Comparison of ENCODE assay signal across 12 cellular contexts in genomic region chr22:37842015-37842793, GRCh38. TPM values are rescaled to one million over a fixed set of nuclear protein-coding genes. Genes with fewer than 3 reads are reported as not detected.
DNase-seq lines count a peak whose midpoint lies in the region; ATAC-seq and TF ChIP-seq lines count a peak whose summit lies in the region.
"Had no signal": no experiment of that assay in that cellular context is flagged by ENCODE, and none has a peak within 500 bp of the region (broad histone marks: within the 10 kb centered on the region; RNA-seq: fewer than 3 reads in every experiment).

No MANE protein-coding gene starts in this region.

- no peaks in the 10 kb centered on the region for H3K9me2 ChIP-seq in GM23338 (ENCODE audit: insufficient read depth)

- CTCF ChIA-PET in A673 (lab: Charles Lee) = interaction anchor here (0.5 kb wide), 1 partner anchor 25 kb away, joined by 3 read pairs; no protein-coding TSS in a partner anchor

- peaks cover 7% of the 10 kb centered on the region for H3K27me3 Mint-ChIP-seq in GM23338 (ENCODE audit: insufficient read depth, low read depth, poor library complexity)
- no peaks in the 10 kb centered on the region for H3K27me3 Mint-ChIP-seq in activated T-helper 17 cell treated with anti-CD3 and anti-CD28 coated beads, Interleukin-2, amount 50 U/mL, for 72 hours

- no peak overlapping the region for H2AFZ ChIP-seq in GM23338

- POLR2A ChIA-PET in A673 (lab: Charles Lee; ENCODE audit: low non-redundant PET) = no interaction called here

- DNase-seq in A673 (ENCODE audit: low spot score) = no peak
- no peak for DNase-seq in GM23338 (ENCODE audit: low spot score)
- peak; percentile 29 for DNase-seq in left kidney (ENCODE audit: low read depth, low spot score)
- no peak for DNase-seq in NCI-H345 (lab: John Stamatoyannopoulos, UW)
- DNase-seq in DMS153 (lab: John Stamatoyannopoulos, UW) = no peak
- no peak for DNase-seq in stimulated activated naive CD4-positive, alpha-beta T cell treated with Interleukin-2 at 50 U/mL for 16 hours (lab: John Stamatoyannopoulos, UW)
- DNase-seq: DMS53, left lung had no signal

- peaks cover 11% of the 10 kb centered on the region; the same call in 2 of the 3 replicates for H3K9me3 Mint-ChIP-seq in GM23338
- H3K9me3 Mint-ChIP-seq in activated T-helper 17 cell treated with anti-CD3 and anti-CD28 coated beads, Interleukin-2, amount 50 U/mL, for 72 hours = no peaks in the 10 kb centered on the region

- peaks cover 13% of the 10 kb centered on the region for H3K79me2 ChIP-seq in GM23338 (replicated peaks; ENCODE audit: insufficient read depth)

- H3K4me3 ChIP-seq in A673 (ENCODE audit: low read depth, low read length, poor library complexity, severe bottlenecking) (peak overlapping the region; percentile 79), GM23338 (no peak overlapping the region)

- ATAC-seq in GM23338 = no peak
- ATAC-seq in activated T-helper 17 cell treated with anti-CD3 and anti-CD28 coated beads, Interleukin-2, amount 50 U/mL, for 72 hours (replicated peaks) = no peak
- ATAC-seq in GM21367 (IDR thresholded peaks at IDR 0.05; ENCODE audit: unreplicated experiment) = no peak
- ATAC-seq: left lung, sciatic nerve had no signal

- no peaks in the 10 kb centered on the region for H3K27me3 ChIP-seq in A673 (replicated peaks; ENCODE audit: insufficient read depth, low read depth, low read length, poor library complexity)
- no peaks in the 10 kb centered on the region for H3K27me3 ChIP-seq in GM23338 (ENCODE audit: insufficient read depth)
- H3K27me3 ChIP-seq: ascending aorta, left lung had no signal

- peak overlapping the region; percentile 90 for H3K4me3 Mint-ChIP-seq in GM23338
- H3K4me3 Mint-ChIP-seq in activated T-helper 17 cell treated with anti-CD3 and anti-CD28 coated beads, Interleukin-2, amount 50 U/mL, for 72 hours = peak overlapping the region; percentile 87

- H3K4me1 Mint-ChIP-seq in GM23338 = peaks cover 3% of the 10 kb centered on the region; the same call in 1 of the 3 replicates
- H3K4me1 Mint-ChIP-seq in activated T-helper 17 cell treated with anti-CD3 and anti-CD28 coated beads, Interleukin-2, amount 50 U/mL, for 72 hours = peaks cover 7% of the 10 kb centered on the region

- peaks cover 12% of the 10 kb centered on the region for H3F3A ChIP-seq in GM23338 (replicated peaks; ENCODE audit: low read depth)

- H4K20me1 ChIP-seq in GM23338 (replicated peaks; ENCODE audit: insufficient read depth) = peaks cover 2% of the 10 kb centered on the region; the same call in 1 of the 2 replicates

- peaks cover 14% of the 10 kb centered on the region for H3K36me3 ChIP-seq in A673 (ENCODE audit: insufficient read depth, low read length, poor library complexity, severe bottlenecking)
- H3K36me3 ChIP-seq in GM23338 (ENCODE audit: insufficient read depth) = no peaks in the 10 kb centered on the region

- intact Hi-C loops in A673 (cut with micrococcal nuclease; ENCODE audit: unreplicated experiment) = no loop called here

- H3K27ac Mint-ChIP-seq in GM23338 = no peak overlapping the region
- peak overlapping the region; percentile 88 for H3K27ac Mint-ChIP-seq in activated T-helper 17 cell treated with anti-CD3 and anti-CD28 coated beads, Interleukin-2, amount 50 U/mL, for 72 hours

- H3K4me2 ChIP-seq in GM23338 = no peak overlapping the region

- BruUV-seq in A673 (replicated peaks; lab: Mats Ljungman, UMichigan) = no TSS peak

- TF ChIP-seq CTCF in A673 (conservative IDR thresholded peaks at IDR 0.05; ENCODE audit: low read depth, low read length) = no peak
- no peak for TF ChIP-seq CTCF in GM23338 (conservative IDR thresholded peaks at IDR 0.05; ENCODE audit: low read depth in 2 of 2)

- peaks cover 10% of the 10 kb centered on the region for H3K9me3 ChIP-seq in A673 (ENCODE audit: low read depth, low read length, poor library complexity, severe bottlenecking)
- H3K9me3 ChIP-seq: ascending aorta, left lung had no signal

- H3K27ac ChIP-seq in A673 (ENCODE audit: low read depth, low read length, poor library complexity, severe bottlenecking) (no peak overlapping the region), GM23338 (ENCODE audit: low read depth) (no peak overlapping the region)

- peaks cover 19% of the 10 kb centered on the region for H3K36me3 Mint-ChIP-seq in GM23338 (ENCODE audit: low read depth)
- H3K36me3 Mint-ChIP-seq in activated T-helper 17 cell treated with anti-CD3 and anti-CD28 coated beads, Interleukin-2, amount 50 U/mL, for 72 hours (ENCODE audit: low read depth) = peaks cover 29% of the 10 kb centered on the region

- H3K4me1 ChIP-seq in A673 (ENCODE audit: insufficient read depth, low read length, poor library complexity, severe bottlenecking) (no peaks in the 10 kb centered on the region), GM23338 (ENCODE audit: insufficient read depth) (no peaks in the 10 kb centered on the region)

TF ChIP-seq in GM23338, 12 proteins besides CTCF, POLR2A, EP300 and RAD21 (continues in another document):
- no peak for TF ChIP-seq ZNF114 (CRISPR knock-in tag; IDR thresholded peaks at IDR 0.05)
- TF ChIP-seq ETS1 (IDR thresholded peaks at IDR 0.05) = no peak
- TF ChIP-seq NANOG (IDR thresholded peaks at IDR 0.05; ENCODE audit: borderline replicate concordance) = no peak
- TF ChIP-seq ZNF331 (CRISPR knock-in tag; IDR thresholded peaks at IDR 0.05; ENCODE audit: low read depth) = no peak
- TF ChIP-seq STAT1 (IDR thresholded peaks at IDR 0.05; ENCODE audit: unreplicated experiment) = no peak
- no peak for TF ChIP-seq REST (IDR thresholded peaks at IDR 0.05; ENCODE audit: unreplicated experiment)
- TF ChIP-seq EZH2phosphoT487 (IDR thresholded peaks at IDR 0.05; ENCODE audit: unreplicated experiment) = no peak
- no peak for TF ChIP-seq EZH2 (IDR thresholded peaks at IDR 0.05; ENCODE audit: low read depth, unreplicated experiment)
- TF ChIP-seq POLR2AphosphoS5 (IDR thresholded peaks at IDR 0.05; ENCODE audit: low read depth) = no peak

RNA-seq across cellular contexts. Expression of gene ANKRD54, which starts 1.9 kb away (rescaled TPM):
- total RNA-seq in A673 (2021) = 29.5 and 32.9 TPM in 2 replicates
- 13.0 and 13.6 TPM in 2 replicates for total RNA-seq in GM23338 (2014; rRNA removed; shearing (Covaris generic))
- polyA plus RNA-seq in GM23338 (2016; fragmentation: Nextera tagmentation; extraction: Ambion mirVana) = 14.0 and 14.1 TPM in 2 replicates
- total RNA-seq in activated T-helper 17 cell treated with anti-CD3 and anti-CD28 coated beads, Interleukin-2, amount 50 U/mL, for 72 hours = 10 to 100 TPM; 13.0 to 25.2 TPM

RNA-seq across cellular contexts. Expression of gene EIF3L, which starts 7.0 kb away (rescaled TPM):
- total RNA-seq in A673 (2021) = 492 and 528 TPM in 2 replicates
- 420 and 459 TPM in 2 replicates for total RNA-seq in GM23338 (2014; rRNA removed; shearing (Covaris generic))
- polyA plus RNA-seq in GM23338 (2016; fragmentation: Nextera tagmentation; extraction: Ambion mirVana) = 430 and 466 TPM in 2 replicates
- total RNA-seq in activated T-helper 17 cell treated with anti-CD3 and anti-CD28 coated beads, Interleukin-2, amount 50 U/mL, for 72 hours = 100 to 1,000 TPM; 553 to 834 TPM

RNA-seq across cellular contexts. Expression of gene GALR3, which starts 19.0 kb away (rescaled TPM):
- 0.26 TPM in 1 of 2 replicates, not detected in the other for total RNA-seq in A673 (2021)
- total RNA-seq in GM23338 (2014; rRNA removed; shearing (Covaris generic)) = 0.23 and 0.63 TPM in 2 replicates
- 0.36 TPM in 1 of 2 replicates, not detected in the other for polyA plus RNA-seq in GM23338 (2016; fragmentation: Nextera tagmentation; extraction: Ambion mirVana)
- total RNA-seq in activated T-helper 17 cell treated with anti-CD3 and anti-CD28 coated beads, Interleukin-2, amount 50 U/mL, for 72 hours = not detected
- total RNA-seq: ascending aorta, left lung, sciatic nerve had no signal

RNA-seq across cellular contexts. Expression of gene GCAT, which starts 34.5 kb away (rescaled TPM):
- total RNA-seq in A673 (2021) = 21.4 and 28.5 TPM in 2 replicates
- 61.3 and 87.3 TPM in 2 replicates for total RNA-seq in GM23338 (2014; rRNA removed; shearing (Covaris generic))
- 36.8 and 39.1 TPM in 2 replicates for polyA plus RNA-seq in GM23338 (2016; fragmentation: Nextera tagmentation; extraction: Ambion mirVana)
- 1 to 10 TPM; 4.2 to 5.1 TPM for total RNA-seq in activated T-helper 17 cell treated with anti-CD3 and anti-CD28 coated beads, Interleukin-2, amount 50 U/mL, for 72 hours
